Comparison of ENCODE assay signal across 13 cellular contexts in the genomic region with DNA sequence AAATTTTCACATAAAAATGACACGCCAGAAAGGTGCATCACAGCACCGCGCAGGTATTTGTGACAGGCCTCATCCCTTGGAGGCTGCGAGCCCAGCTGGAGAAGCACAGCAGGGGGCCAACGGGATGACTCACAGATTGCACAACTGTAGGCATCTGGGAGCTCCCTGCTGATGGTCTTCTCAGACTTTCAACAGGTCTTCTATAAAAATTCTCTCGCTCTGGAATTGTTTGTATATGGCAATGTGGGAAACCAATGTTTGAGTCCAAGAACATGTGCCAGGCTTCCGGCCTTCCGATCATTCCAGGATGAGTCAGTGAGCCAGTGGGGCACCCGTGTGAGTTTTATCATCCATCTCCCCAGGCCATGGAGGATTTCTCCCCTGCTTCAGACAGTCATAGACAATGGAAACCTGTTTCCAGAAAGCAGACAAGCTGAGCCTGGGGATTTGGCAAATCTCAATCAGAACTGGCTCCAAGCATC. TPM values are rescaled to one million over a fixed set of nuclear protein-coding genes. Genes with fewer than 3 reads are reported as not detected.
DNase-seq lines count a peak whose midpoint lies in the region; ATAC-seq and TF ChIP-seq lines count a peak whose summit lies in the region.
"Had no signal": no experiment of that assay in that cellular context is flagged by ENCODE, and none has a peak within 500 bp of the region (broad histone marks: within the 10 kb centered on the region; RNA-seq: fewer than 3 reads in every experiment).

No MANE protein-coding gene starts in this region.

- TF ChIP-seq POLR2A in gastroesophageal sphincter (IDR thresholded peaks at IDR 0.05): no peak

- no peak overlapping the region for H3K4me3 ChIP-seq in AG04450 (ENCODE audit: low read depth, low read length)
- no peak overlapping the region for H3K4me3 ChIP-seq in HFF-Myc (replicated peaks; ENCODE audit: low read depth, low read length)
- no peak overlapping the region for H3K4me3 ChIP-seq in gastroesophageal sphincter
- H3K4me3 ChIP-seq: uterus had no signal

- H3K27ac ChIP-seq in AG04450 (ENCODE audit: low read depth, low read length): peak overlapping the region; percentile 96
- H3K27ac ChIP-seq in gastroesophageal sphincter: no peak overlapping the region
- H3K27ac ChIP-seq: HL-60, uterus had no signal

- no peak overlapping the region for H3K27ac Mint-ChIP-seq in stimulated activated memory B cell treated with anti-CD40 and anti-IgM and Interleukin-4, amounts not matched to agents 10 μg/mL and 1 μg/mL and 100 μg/mL, for 72 hours

- peaks cover 0 to 9% (median 5%) of the 10 kb centered on the region in 3 donors for H3K4me1 ChIP-seq in gastroesophageal sphincter
- H3K4me1 ChIP-seq: uterus had no signal

- no peaks in the 10 kb centered on the region for H3K4me1 Mint-ChIP-seq in stimulated activated memory B cell treated with anti-CD40 and anti-IgM and Interleukin-4, amounts not matched to agents 10 μg/mL and 1 μg/mL and 100 μg/mL, for 72 hours

- H3K27me3 ChIP-seq in AG04450 (ENCODE audit: control insufficient read depth, insufficient read depth, low read length) (no peaks in the 10 kb centered on the region), gastroesophageal sphincter (peaks cover 26% of the 10 kb centered on the region)
- H3K27me3 ChIP-seq: uterus had no signal

- no peak for TF ChIP-seq EP300 in gastroesophageal sphincter (IDR thresholded peaks at IDR 0.05)

- DNase-seq in AG04450 (ENCODE audit: low read depth, low spot score) (peak; percentile 94), HFF-Myc (ENCODE audit: extremely low read depth, low read depth) (peak; percentile 95), SW 1271 (lab: John Stamatoyannopoulos, UW) (peak; percentile 74 to 94), DMS153 treated with DMSO at 0.1 percent for 48 hours (lab: John Stamatoyannopoulos, UW; ENCODE audit: unreplicated experiment) (no peak), NCI-H2107 (lab: John Stamatoyannopoulos, UW) (no peak)
- DNase-seq: activated CD8-positive, alpha-beta memory T cell treated with anti-CD3 and anti-CD28 coated beads, Interleukin-2, amount 50 U/mL, for 4 hours; effector memory CD4-positive, alpha-beta T cell; stimulated activated CD4-positive, alpha-beta T cell treated with anti-CD3 and anti-CD28 coated beads, Interleukin-1b, Interleukin-23, amount 100 ng/mL, for 48 hours had no signal

- peaks cover 33% of the 10 kb centered on the region for H3K27me3 Mint-ChIP-seq in stimulated activated memory B cell treated with anti-CD40 and anti-IgM and Interleukin-4, amounts not matched to agents 10 μg/mL and 1 μg/mL and 100 μg/mL, for 72 hours

- CTCF ChIA-PET in AG04450 (lab: Charles Lee): no interaction called here

- WGBS in gastroesophageal sphincter (ENCODE audit: low coverage in 1 of 2), 2 donors: 44 to 62% methylated on average over 5 to 6 of the region's 9 CpGs

- H3K4me3 Mint-ChIP-seq in stimulated activated memory B cell treated with anti-CD40 and anti-IgM and Interleukin-4, amounts not matched to agents 10 μg/mL and 1 μg/mL and 100 μg/mL, for 72 hours: no peak overlapping the region

- POLR2A ChIA-PET in AG04450 (lab: Yijun Ruan, JAX): interaction anchor here (0.6 to 1.3 kb wide), 4 partner anchors 24 to 79 kb away, joined by 4 to 19 read pairs (median 14); partner anchors contain the start of genes ADORA2B, TTC19 and ZSWIM7

- peaks cover 2% of the 10 kb centered on the region for H3K9me3 Mint-ChIP-seq in stimulated activated memory B cell treated with anti-CD40 and anti-IgM and Interleukin-4, amounts not matched to agents 10 μg/mL and 1 μg/mL and 100 μg/mL, for 72 hours

- H3K36me3 Mint-ChIP-seq in stimulated activated memory B cell treated with anti-CD40 and anti-IgM and Interleukin-4, amounts not matched to agents 10 μg/mL and 1 μg/mL and 100 μg/mL, for 72 hours: no peaks in the 10 kb centered on the region

- ATAC-seq in gastroesophageal sphincter: peak; percentile 63
- no peak for ATAC-seq in stimulated activated memory B cell treated with anti-CD40 and anti-IgM and Interleukin-4, amounts not matched to agents 10 μg/mL and 1 μg/mL and 100 μg/mL, for 72 hours
- no peak for ATAC-seq in GM21528 (IDR thresholded peaks at IDR 0.05; ENCODE audit: low FRiP score, unreplicated experiment)

- H3K36me3 ChIP-seq in gastroesophageal sphincter: no peaks in the 10 kb centered on the region
- H3K36me3 ChIP-seq: uterus had no signal

- no peaks in the 10 kb centered on the region; the same call in 1 of the 2 replicates for H3K9me3 ChIP-seq in AG04450 (ENCODE audit: control insufficient read depth, insufficient read depth, low read length)
- no peaks in the 10 kb centered on the region for H3K9me3 ChIP-seq in gastroesophageal sphincter
- H3K9me3 ChIP-seq: uterus had no signal

- TF ChIP-seq CTCF in AG04450 (IDR thresholded peaks at IDR 0.05; ENCODE audit: low read depth, low read length) (no peak), HFF-Myc (IDR thresholded peaks at IDR 0.05; ENCODE audit: low read depth, low read length, missing control alignments) (no peak), gastroesophageal sphincter (IDR thresholded peaks at IDR 0.05) (no peak)

RNA-seq across cellular contexts. Expression of gene ADORA2B, which starts 24.1 kb away (rescaled TPM):
- polyA plus RNA-seq in AG04450 (2011; rRNA removed): 14.8 and 15.1 TPM in 2 replicates
- 11.3 and 13.0 TPM in 2 replicates for polyA minus RNA-seq in AG04450 (2011; rRNA and poly(A)+ RNA removed)
- 1 to 10 TPM in 2 of 4 donors, under 1 TPM in 1, not detected in 1; 0.40 to 2.0 (median 1.2) TPM for total RNA-seq in gastroesophageal sphincter

Comparison
In these comparisons a context has a peak if more than half of its experiments do, and no peak if none do; other contexts are left out.
1. DNase-seq: peak in AG04450 (single experiment), HFF-Myc (single experiment) and SW 1271 (2 of 2); none in DMS153 treated with DMSO at 0.1 percent for 48 hours (single experiment) and NCI-H2107 (single experiment).